In genomic region chr17:56426901-56427300, GRCh38 we compare ENCODE assay signal across 24 cellular contexts.
DNase-seq lines count a peak whose midpoint lies in the region; ATAC-seq, FAIRE-seq and TF ChIP-seq lines count a peak whose summit lies in the region.
"Had no signal": no experiment of that assay in that cellular context is flagged by ENCODE, and none has a peak within 500 bp of the region (broad histone marks: within the 10 kb centered on the region; RNA-seq: fewer than 3 reads in every experiment).

No MANE protein-coding gene starts in this region.

- peaks cover 78% of the 10 kb centered on the region for H3K4me1 ChIP-seq in BLaER1
- H3K4me1 ChIP-seq in SJSA1 (replicated peaks) = peaks cover 43% of the 10 kb centered on the region
- H3K4me1 ChIP-seq in endothelial cell of umbilical vein (ENCODE audit: control insufficient read depth, extremely low read depth, insufficient read depth, low read length) = peaks cover 4% of the 10 kb centered on the region
- H3K4me1 ChIP-seq in esophagus squamous epithelium = no peaks in the 10 kb centered on the region
- H3K4me1 ChIP-seq: A549 had no signal

- no peaks in the 10 kb centered on the region for H3K9me3 ChIP-seq in BLaER1
- H3K9me3 ChIP-seq in SJSA1 (replicated peaks) = no peaks in the 10 kb centered on the region
- H3K9me3 ChIP-seq in endothelial cell of umbilical vein (replicated peaks; ENCODE audit: control insufficient read depth, insufficient read depth, low read length) = no peaks in the 10 kb centered on the region
- no peaks in the 10 kb centered on the region for H3K9me3 ChIP-seq in esophagus squamous epithelium
- H3K9me3 ChIP-seq: A549 had no signal

- BruUV-seq in endothelial cell of umbilical vein (replicated peaks; lab: Mats Ljungman, UMichigan) = no TSS peak

- no peak for ATAC-seq in HG02642 (IDR thresholded peaks at IDR 0.05; ENCODE audit: poor library complexity, unreplicated experiment)
- ATAC-seq in HG02884 (IDR thresholded peaks at IDR 0.05; ENCODE audit: unreplicated experiment) = no peak
- ATAC-seq: A549 had no signal

- H3K27me3 ChIP-seq in BLaER1 = no peaks in the 10 kb centered on the region
- H3K27me3 ChIP-seq in SJSA1 (replicated peaks) = no peaks in the 10 kb centered on the region
- H3K27me3 ChIP-seq in endothelial cell of umbilical vein (ENCODE audit: control insufficient read depth in 2 of 2, insufficient read depth in 2 of 2, low read length in 2 of 2) = no peaks in the 10 kb centered on the region
- H3K27me3 ChIP-seq in esophagus squamous epithelium = no peaks in the 10 kb centered on the region

- H3K4me3 ChIP-seq in BLaER1 (no peak overlapping the region), SJSA1 (no peak overlapping the region), endothelial cell of umbilical vein (replicated peaks in 1 of 3; ENCODE audit: insufficient read depth in 1 of 3, low read depth in 1 of 3, low read length in 3 of 3) (no peak overlapping the region), esophagus squamous epithelium (no peak overlapping the region)
- H3K4me3 ChIP-seq: A549 had no signal

- H3K9ac ChIP-seq in BLaER1 (no peak overlapping the region), endothelial cell of umbilical vein (replicated peaks; ENCODE audit: extremely low read depth, insufficient read depth, low read length) (no peak overlapping the region)

- peak overlapping the region; percentile 50 for H3K4me2 ChIP-seq in BLaER1
- no peak overlapping the region for H3K4me2 ChIP-seq in endothelial cell of umbilical vein (ENCODE audit: insufficient read depth, low read length)
- H3K4me2 ChIP-seq: A549 had no signal

- POLR2A ChIA-PET in endothelial cell of umbilical vein (lab: Charles Lee) = interaction anchor here (0.6 kb wide), 1 partner anchor 33 kb away, joined by 6 read pairs; no protein-coding TSS in a partner anchor

- TF ChIP-seq POLR2A in GM12892 (IDR thresholded peaks at IDR 0.05; ENCODE audit: low read depth, low read length) (no peak), endothelial cell of umbilical vein (IDR thresholded peaks at IDR 0.05; ENCODE audit: low read depth, low read length) (no peak), esophagus squamous epithelium (IDR thresholded peaks at IDR 0.05) (no peak)

- H4K20me1 ChIP-seq in BLaER1 (no peaks in the 10 kb centered on the region), endothelial cell of umbilical vein (replicated peaks; ENCODE audit: control insufficient read depth, extremely low read depth, insufficient read depth, low read length) (no peaks in the 10 kb centered on the region)

- H3K36me3 ChIP-seq in BLaER1 = no peaks in the 10 kb centered on the region
- H3K36me3 ChIP-seq in SJSA1 = no peaks in the 10 kb centered on the region
- H3K36me3 ChIP-seq in endothelial cell of umbilical vein (ENCODE audit: control insufficient read depth in 2 of 2, extremely low read depth in 1 of 2, insufficient read depth in 2 of 2, low read length in 2 of 2) = no peaks in the 10 kb centered on the region
- no peaks in the 10 kb centered on the region for H3K36me3 ChIP-seq in esophagus squamous epithelium

- intact Hi-C loops in endothelial cell of umbilical vein (cut with micrococcal nuclease) = no loop called here
- intact Hi-C loops in esophagus squamous epithelium (cut with DNase I) = no loop called here

- no peak for DNase-seq in GM12892 (ENCODE audit: insufficient read length)
- peak; percentile 61 to 95 for DNase-seq in SJSA1 (ENCODE audit: low read depth in 1 of 2, low spot score in 2 of 2)
- no peak for DNase-seq in endothelial cell of umbilical vein (ENCODE audit: low read depth, low spot score)
- DNase-seq in esophagus squamous epithelium (lab: John Stamatoyannopoulos, UW) = no peak
- DNase-seq: AML-193; C1 segment of cervical spinal cord; CD4-positive, alpha-beta memory T cell; CD4-positive, CD25-positive, alpha-beta regulatory T cell; CD8-positive, alpha-beta memory T cell; COR-L47; DMS 273 treated with DMSO at 0.1 percent for 48 hours; DMS153; DMS53; DMS79; DND-41; GF-D8 had no signal

- H3K9me1 ChIP-seq in endothelial cell of umbilical vein (replicated peaks; ENCODE audit: control insufficient read depth, extremely low read depth, insufficient read depth, low read length) = no peaks in the 10 kb centered on the region

- peak; percentile 14 for FAIRE-seq in GM12892 (lab: Jason Lieb, UNC)
- FAIRE-seq in endothelial cell of umbilical vein (lab: Jason Lieb, UNC) = peak; percentile 21
- FAIRE-seq: A549, G401.6, GM12891, GM18507 had no signal

- no peaks in the 10 kb centered on the region for H3K79me2 ChIP-seq in endothelial cell of umbilical vein (ENCODE audit: control insufficient read depth, insufficient read depth, low read length)

- H3K27ac ChIP-seq in BLaER1 = no peak overlapping the region
- peak overlapping the region; percentile 82 for H3K27ac ChIP-seq in SJSA1
- H3K27ac ChIP-seq in endothelial cell of umbilical vein (ENCODE audit: insufficient read depth, low read depth, low read length) = no peak overlapping the region
- no peak overlapping the region for H3K27ac ChIP-seq in esophagus squamous epithelium
- H3K27ac ChIP-seq: 22Rv1, A549 had no signal

- CTCF ChIA-PET in endothelial cell of umbilical vein (lab: Charles Lee) = no interaction called here

- H2AFZ ChIP-seq in endothelial cell of umbilical vein (ENCODE audit: low read depth, low read length) = no peak overlapping the region

- no peak for TF ChIP-seq CTCF in endothelial cell of umbilical vein (IDR thresholded peaks at IDR 0.05; ENCODE audit: extremely low read depth in 1 of 2, insufficient read depth in 1 of 2, low read depth in 1 of 2, low read length in 2 of 2)
- TF ChIP-seq CTCF in esophagus squamous epithelium (IDR thresholded peaks at IDR 0.05) = no peak

- WGBS in esophagus squamous epithelium, 2 donors = 69 to 82% methylated on average over 2 of the region's 2 CpGs

- dilution Hi-C loops in endothelial cell of umbilical vein (cut with MboI; ENCODE audit: extremely low pct_ligation_motif_present, low sequenced_read_pairs) = no loop called here

TF ChIP-seq in endothelial cell of umbilical vein, 7 proteins besides CTCF, POLR2A, EP300 and RAD21:
- TF ChIP-seq MAX (IDR thresholded peaks at IDR 0.05; ENCODE audit: insufficient read depth, insufficient read length) = no peak
- no peak for TF ChIP-seq FOS (IDR thresholded peaks at IDR 0.05; ENCODE audit: borderline replicate concordance, insufficient read depth, low read length)
- no peak for TF ChIP-seq MYC (IDR thresholded peaks at IDR 0.05; ENCODE audit: low read depth, low read length)
- no peak for TF ChIP-seq JUN (IDR thresholded peaks at IDR 0.05; ENCODE audit: borderline replicate concordance, insufficient read depth, insufficient read length, low read depth)
- no peak for TF ChIP-seq GATA2 (IDR thresholded peaks at IDR 0.05; ENCODE audit: insufficient read depth, insufficient read length, low read depth, low read length)
- TF ChIP-seq POLR2AphosphoS5 (IDR thresholded peaks at IDR 0.05; ENCODE audit: insufficient read depth, low read depth, low read length) = no peak
- no peak for TF ChIP-seq EZH2 (IDR thresholded peaks at IDR 0.05; ENCODE audit: borderline replicate concordance, low read depth, low read length, severe bottlenecking)

Comparison
In these comparisons a context has a peak if more than half of its experiments do, and no peak if none do; other contexts are left out.
1. DNase-seq: peak in SJSA1 (2 of 2); none in GM12892 (single experiment), endothelial cell of umbilical vein (single experiment) and esophagus squamous epithelium (single experiment).